1 cellular context compared by ENCODE assay signal in the genomic region with DNA sequence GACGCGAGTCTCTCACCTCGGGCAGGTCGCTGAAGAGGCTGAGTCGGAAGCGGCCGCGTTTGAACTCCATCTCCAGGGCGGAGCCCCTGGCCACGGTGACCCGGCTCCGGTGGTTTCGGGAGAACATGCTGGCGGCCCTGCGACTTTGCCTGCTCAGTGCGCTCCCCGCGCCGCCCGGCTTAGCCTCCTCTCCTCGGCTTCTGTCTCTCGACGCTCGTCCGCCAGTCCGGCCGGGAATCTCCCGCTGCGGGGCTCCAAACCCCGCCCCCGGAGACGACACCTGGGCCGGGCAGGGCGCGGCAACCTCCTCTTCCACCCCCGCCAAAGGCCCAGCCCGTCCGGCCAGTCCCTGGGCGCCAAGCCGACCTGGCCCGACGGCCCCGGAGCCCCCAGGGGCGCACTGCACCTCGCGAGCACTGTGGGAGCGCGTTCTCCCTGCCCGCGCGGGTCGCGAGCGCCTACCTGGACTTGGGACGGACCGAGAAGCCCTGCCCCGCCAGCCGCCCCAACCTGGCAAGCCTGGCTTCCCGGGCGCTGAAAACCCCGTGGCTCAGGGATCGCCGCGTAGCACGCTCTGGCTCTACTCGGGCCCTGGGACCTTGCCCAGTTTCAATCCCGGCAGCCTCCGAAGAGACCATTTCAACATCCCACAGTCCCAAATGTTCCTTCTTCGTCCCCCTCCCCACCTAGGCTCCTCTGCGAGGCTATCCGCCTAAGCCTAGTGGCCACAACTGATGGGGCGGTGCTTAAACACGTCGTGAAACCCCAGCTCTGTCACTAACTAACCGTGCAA.
A peak's percentile ranks its signal among the peaks of the same experiment; 100 is the strongest.
TF ChIP-seq lines count a peak whose summit lies in the region.

A gene with protein sequence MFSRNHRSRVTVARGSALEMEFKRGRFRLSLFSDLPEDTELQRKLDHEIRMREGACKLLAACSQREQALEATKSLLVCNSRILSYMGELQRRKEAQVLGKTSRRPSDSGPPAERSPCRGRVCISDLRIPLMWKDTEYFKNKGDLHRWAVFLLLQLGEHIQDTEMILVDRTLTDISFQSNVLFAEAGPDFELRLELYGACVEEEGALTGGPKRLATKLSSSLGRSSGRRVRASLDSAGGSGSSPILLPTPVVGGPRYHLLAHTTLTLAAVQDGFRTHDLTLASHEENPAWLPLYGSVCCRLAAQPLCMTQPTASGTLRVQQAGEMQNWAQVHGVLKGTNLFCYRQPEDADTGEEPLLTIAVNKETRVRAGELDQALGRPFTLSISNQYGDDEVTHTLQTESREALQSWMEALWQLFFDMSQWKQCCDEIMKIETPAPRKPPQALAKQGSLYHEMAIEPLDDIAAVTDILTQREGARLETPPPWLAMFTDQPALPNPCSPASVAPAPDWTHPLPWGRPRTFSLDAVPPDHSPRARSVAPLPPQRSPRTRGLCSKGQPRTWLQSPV (minus strand): TSS at position 248 of the 793 bp plus-strand sequence. CDS start 121 bp downstream, at position 127.

TF ChIP-seq in HepG2, 621 proteins besides CTCF, POLR2A, EP300 and RAD21 (continued from another document and continues in another):
- peak; percentile 46; the same call in 1 of the 2 replicates for TF ChIP-seq ZNF329 (CRISPR knock-in tag; IDR thresholded peaks at IDR 0.05; ENCODE audit: low read depth)
- TF ChIP-seq ZNF468 (CRISPR knock-in tag; IDR thresholded peaks at IDR 0.05): no peak
- TF ChIP-seq ZNF569 (CRISPR knock-in tag; IDR thresholded peaks at IDR 0.05; ENCODE audit: borderline replicate concordance): no peak; the same call in 1 of the 2 replicates
- TF ChIP-seq KMT2B (CRISPR knock-in tag; IDR thresholded peaks at IDR 0.05): peak; percentile 38; the same call in 1 of the 2 replicates
- TF ChIP-seq, protein P1, sequence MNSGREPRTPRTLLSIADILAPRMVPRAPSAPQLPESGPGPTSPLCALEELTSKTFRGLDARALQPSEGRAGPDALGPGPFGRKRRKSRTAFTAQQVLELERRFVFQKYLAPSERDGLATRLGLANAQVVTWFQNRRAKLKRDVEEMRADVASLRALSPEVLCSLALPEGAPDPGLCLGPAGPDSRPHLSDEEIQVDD (CRISPR knock-in tag; IDR thresholded peaks at IDR 0.05; ENCODE audit: borderline replicate concordance): no peak
- no peak for TF ChIP-seq CBX1 (IDR thresholded peaks at IDR 0.05; ENCODE audit: low read depth)
- no peak for TF ChIP-seq GABPA (IDR thresholded peaks at IDR 0.05; ENCODE audit: low read depth, low read length)
- TF ChIP-seq GABPA (CRISPR knock-in tag; IDR thresholded peaks at IDR 0.05; ENCODE audit: low read depth): peak; percentile 41; the same call in 1 of the 2 replicates
- TF ChIP-seq SP4 (CRISPR knock-in tag; IDR thresholded peaks at IDR 0.05): peak; percentile 26; the same call in 1 of the 2 replicates
- TF ChIP-seq, protein P2, sequence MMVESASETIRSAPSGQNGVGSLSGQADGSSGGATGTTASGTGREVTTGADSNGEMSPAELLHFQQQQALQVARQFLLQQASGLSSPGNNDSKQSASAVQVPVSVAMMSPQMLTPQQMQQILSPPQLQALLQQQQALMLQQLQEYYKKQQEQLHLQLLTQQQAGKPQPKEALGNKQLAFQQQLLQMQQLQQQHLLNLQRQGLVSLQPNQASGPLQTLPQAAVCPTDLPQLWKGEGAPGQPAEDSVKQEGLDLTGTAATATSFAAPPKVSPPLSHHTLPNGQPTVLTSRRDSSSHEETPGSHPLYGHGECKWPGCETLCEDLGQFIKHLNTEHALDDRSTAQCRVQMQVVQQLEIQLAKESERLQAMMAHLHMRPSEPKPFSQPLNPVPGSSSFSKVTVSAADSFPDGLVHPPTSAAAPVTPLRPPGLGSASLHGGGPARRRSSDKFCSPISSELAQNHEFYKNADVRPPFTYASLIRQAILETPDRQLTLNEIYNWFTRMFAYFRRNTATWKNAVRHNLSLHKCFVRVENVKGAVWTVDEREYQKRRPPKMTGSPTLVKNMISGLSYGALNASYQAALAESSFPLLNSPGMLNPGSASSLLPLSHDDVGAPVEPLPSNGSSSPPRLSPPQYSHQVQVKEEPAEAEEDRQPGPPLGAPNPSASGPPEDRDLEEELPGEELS (CRISPR knock-in tag; IDR thresholded peaks at IDR 0.05): no peak; the same call in none of the 2 replicates
- TF ChIP-seq, protein P3, sequence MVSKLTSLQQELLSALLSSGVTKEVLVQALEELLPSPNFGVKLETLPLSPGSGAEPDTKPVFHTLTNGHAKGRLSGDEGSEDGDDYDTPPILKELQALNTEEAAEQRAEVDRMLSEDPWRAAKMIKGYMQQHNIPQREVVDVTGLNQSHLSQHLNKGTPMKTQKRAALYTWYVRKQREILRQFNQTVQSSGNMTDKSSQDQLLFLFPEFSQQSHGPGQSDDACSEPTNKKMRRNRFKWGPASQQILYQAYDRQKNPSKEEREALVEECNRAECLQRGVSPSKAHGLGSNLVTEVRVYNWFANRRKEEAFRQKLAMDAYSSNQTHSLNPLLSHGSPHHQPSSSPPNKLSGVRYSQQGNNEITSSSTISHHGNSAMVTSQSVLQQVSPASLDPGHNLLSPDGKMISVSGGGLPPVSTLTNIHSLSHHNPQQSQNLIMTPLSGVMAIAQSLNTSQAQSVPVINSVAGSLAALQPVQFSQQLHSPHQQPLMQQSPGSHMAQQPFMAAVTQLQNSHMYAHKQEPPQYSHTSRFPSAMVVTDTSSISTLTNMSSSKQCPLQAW (CRISPR knock-in tag; IDR thresholded peaks at IDR 0.05): peak; percentile 97
- peak; percentile 47; the same call in 1 of the 2 replicates for TF ChIP-seq ZNF205 (CRISPR knock-in tag; IDR thresholded peaks at IDR 0.05)
- no peak; the same call in 1 of the 2 replicates for TF ChIP-seq KDM3A (CRISPR knock-in tag; IDR thresholded peaks at IDR 0.05; ENCODE audit: low read depth)
- peak; percentile 65; the same call in 1 of the 2 replicates for TF ChIP-seq ZFP90 (CRISPR knock-in tag; IDR thresholded peaks at IDR 0.05; ENCODE audit: borderline replicate concordance)
- TF ChIP-seq, protein P4, sequence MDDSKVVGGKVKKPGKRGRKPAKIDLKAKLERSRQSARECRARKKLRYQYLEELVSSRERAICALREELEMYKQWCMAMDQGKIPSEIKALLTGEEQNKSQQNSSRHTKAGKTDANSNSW (CRISPR knock-in tag; IDR thresholded peaks at IDR 0.05; ENCODE audit: borderline replicate concordance): peak; percentile 32; the same call in 1 of the 2 replicates
- peak; percentile 86 for TF ChIP-seq PHF5A (CRISPR knock-in tag; IDR thresholded peaks at IDR 0.05; ENCODE audit: low read depth, unreplicated experiment)
- no peak for TF ChIP-seq SRSF4 (IDR thresholded peaks at IDR 0.05; ENCODE audit: low read depth, low read length, poor library complexity, severe bottlenecking)
- TF ChIP-seq BCL6 (CRISPR knock-in tag; IDR thresholded peaks at IDR 0.05): peak; percentile 60; the same call in 1 of the 2 replicates
- TF ChIP-seq NFRKB (IDR thresholded peaks at IDR 0.05): no peak
- no peak for TF ChIP-seq RAD51 (IDR thresholded peaks at IDR 0.05; ENCODE audit: borderline replicate concordance)
- TF ChIP-seq U2AF1 (optimal IDR thresholded peaks at IDR 0.05; ENCODE audit: low read depth, low read length): no peak
- peak; percentile 82 for TF ChIP-seq PHF8 (CRISPR knock-in tag; IDR thresholded peaks at IDR 0.05)
- TF ChIP-seq, protein P5, sequence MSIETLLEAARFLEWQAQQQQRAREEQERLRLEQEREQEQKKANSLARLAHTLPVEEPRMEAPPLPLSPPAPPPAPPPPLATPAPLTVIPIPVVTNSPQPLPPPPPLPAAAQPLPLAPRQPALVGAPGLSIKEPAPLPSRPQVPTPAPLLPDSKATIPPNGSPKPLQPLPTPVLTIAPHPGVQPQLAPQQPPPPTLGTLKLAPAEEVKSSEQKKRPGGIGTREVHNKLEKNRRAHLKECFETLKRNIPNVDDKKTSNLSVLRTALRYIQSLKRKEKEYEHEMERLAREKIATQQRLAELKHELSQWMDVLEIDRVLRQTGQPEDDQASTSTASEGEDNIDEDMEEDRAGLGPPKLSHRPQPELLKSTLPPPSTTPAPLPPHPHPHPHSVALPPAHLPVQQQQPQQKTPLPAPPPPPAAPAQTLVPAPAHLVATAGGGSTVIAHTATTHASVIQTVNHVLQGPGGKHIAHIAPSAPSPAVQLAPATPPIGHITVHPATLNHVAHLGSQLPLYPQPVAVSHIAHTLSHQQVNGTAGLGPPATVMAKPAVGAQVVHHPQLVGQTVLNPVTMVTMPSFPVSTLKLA (IDR thresholded peaks at IDR 0.05): peak; percentile 13; the same call in 1 of the 2 replicates
- 0 out of 2 replicates have a peak, but pooled peaks have one; percentile 54 for TF ChIP-seq ZNF350 (CRISPR knock-in tag; IDR thresholded peaks at IDR 0.05; ENCODE audit: borderline replicate concordance, low read depth)
- no peak for TF ChIP-seq MAFF (IDR thresholded peaks at IDR 0.05; ENCODE audit: low read depth, low read length)
- no peak for TF ChIP-seq BHLHE40 (IDR thresholded peaks at IDR 0.05; ENCODE audit: low read length)
- 0 out of 2 replicates have a peak, but pooled peaks have one; percentile 7 for TF ChIP-seq ZNF24 (IDR thresholded peaks at IDR 0.05)
- TF ChIP-seq SIX4 (CRISPR knock-in tag; IDR thresholded peaks at IDR 0.05): peak; percentile 53; the same call in 1 of the 2 replicates
- peak; percentile 87 for TF ChIP-seq XRCC5 (optimal IDR thresholded peaks at IDR 0.05; ENCODE audit: low read length)
- TF ChIP-seq HHEX (CRISPR knock-in tag; IDR thresholded peaks at IDR 0.05): no peak
- no peak for TF ChIP-seq ZKSCAN1 (IDR thresholded peaks at IDR 0.05; ENCODE audit: low read length)
- no peak; the same call in 1 of the 2 replicates for TF ChIP-seq ZZZ3 (CRISPR knock-in tag; IDR thresholded peaks at IDR 0.05; ENCODE audit: borderline replicate concordance)
- TF ChIP-seq ZNF317 (CRISPR knock-in tag; IDR thresholded peaks at IDR 0.05): no peak; the same call in 1 of the 2 replicates
- TF ChIP-seq HNRNPL (IDR thresholded peaks at IDR 0.05; ENCODE audit: low read depth, low read length): no peak
- TF ChIP-seq, protein P6, sequence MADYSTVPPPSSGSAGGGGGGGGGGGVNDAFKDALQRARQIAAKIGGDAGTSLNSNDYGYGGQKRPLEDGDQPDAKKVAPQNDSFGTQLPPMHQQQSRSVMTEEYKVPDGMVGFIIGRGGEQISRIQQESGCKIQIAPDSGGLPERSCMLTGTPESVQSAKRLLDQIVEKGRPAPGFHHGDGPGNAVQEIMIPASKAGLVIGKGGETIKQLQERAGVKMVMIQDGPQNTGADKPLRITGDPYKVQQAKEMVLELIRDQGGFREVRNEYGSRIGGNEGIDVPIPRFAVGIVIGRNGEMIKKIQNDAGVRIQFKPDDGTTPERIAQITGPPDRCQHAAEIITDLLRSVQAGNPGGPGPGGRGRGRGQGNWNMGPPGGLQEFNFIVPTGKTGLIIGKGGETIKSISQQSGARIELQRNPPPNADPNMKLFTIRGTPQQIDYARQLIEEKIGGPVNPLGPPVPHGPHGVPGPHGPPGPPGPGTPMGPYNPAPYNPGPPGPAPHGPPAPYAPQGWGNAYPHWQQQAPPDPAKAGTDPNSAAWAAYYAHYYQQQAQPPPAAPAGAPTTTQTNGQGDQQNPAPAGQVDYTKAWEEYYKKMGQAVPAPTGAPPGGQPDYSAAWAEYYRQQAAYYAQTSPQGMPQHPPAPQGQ (CRISPR knock-in tag; IDR thresholded peaks at IDR 0.05; ENCODE audit: borderline replicate concordance): no peak
- TF ChIP-seq ZNF12 (CRISPR knock-in tag; IDR thresholded peaks at IDR 0.05): 0 out of 2 replicates have a peak, but pooled peaks have one; percentile 61
- peak; percentile 93; the same call in 1 of the 2 replicates for TF ChIP-seq ZNF136 (CRISPR knock-in tag; IDR thresholded peaks at IDR 0.05; ENCODE audit: low read depth)
- no peak for TF ChIP-seq YY1 (IDR thresholded peaks at IDR 0.05; ENCODE audit: insufficient read depth, insufficient replicate concordance, low read depth, low read length)
- no peak for TF ChIP-seq FOXK2 (IDR thresholded peaks at IDR 0.05)
- peak; percentile 65 for TF ChIP-seq ZNF501 (CRISPR knock-in tag; IDR thresholded peaks at IDR 0.05)
- TF ChIP-seq TP53 (CRISPR knock-in tag; conservative IDR thresholded peaks at IDR 0.05): no peak; the same call in 1 of the 2 replicates
- TF ChIP-seq PRMT3 (CRISPR knock-in tag; IDR thresholded peaks at IDR 0.05; ENCODE audit: borderline replicate concordance, low read depth): no peak
- TF ChIP-seq, protein P7, sequence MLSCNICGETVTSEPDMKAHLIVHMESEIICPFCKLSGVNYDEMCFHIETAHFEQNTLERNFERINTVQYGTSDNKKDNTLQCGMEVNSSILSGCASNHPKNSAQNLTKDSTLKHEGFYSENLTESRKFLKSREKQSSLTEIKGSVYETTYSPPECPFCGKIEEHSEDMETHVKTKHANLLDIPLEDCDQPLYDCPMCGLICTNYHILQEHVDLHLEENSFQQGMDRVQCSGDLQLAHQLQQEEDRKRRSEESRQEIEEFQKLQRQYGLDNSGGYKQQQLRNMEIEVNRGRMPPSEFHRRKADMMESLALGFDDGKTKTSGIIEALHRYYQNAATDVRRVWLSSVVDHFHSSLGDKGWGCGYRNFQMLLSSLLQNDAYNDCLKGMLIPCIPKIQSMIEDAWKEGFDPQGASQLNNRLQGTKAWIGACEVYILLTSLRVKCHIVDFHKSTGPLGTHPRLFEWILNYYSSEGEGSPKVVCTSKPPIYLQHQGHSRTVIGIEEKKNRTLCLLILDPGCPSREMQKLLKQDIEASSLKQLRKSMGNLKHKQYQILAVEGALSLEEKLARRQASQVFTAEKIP (CRISPR knock-in tag; IDR thresholded peaks at IDR 0.05; ENCODE audit: borderline replicate concordance): no peak
- TF ChIP-seq, protein P8, sequence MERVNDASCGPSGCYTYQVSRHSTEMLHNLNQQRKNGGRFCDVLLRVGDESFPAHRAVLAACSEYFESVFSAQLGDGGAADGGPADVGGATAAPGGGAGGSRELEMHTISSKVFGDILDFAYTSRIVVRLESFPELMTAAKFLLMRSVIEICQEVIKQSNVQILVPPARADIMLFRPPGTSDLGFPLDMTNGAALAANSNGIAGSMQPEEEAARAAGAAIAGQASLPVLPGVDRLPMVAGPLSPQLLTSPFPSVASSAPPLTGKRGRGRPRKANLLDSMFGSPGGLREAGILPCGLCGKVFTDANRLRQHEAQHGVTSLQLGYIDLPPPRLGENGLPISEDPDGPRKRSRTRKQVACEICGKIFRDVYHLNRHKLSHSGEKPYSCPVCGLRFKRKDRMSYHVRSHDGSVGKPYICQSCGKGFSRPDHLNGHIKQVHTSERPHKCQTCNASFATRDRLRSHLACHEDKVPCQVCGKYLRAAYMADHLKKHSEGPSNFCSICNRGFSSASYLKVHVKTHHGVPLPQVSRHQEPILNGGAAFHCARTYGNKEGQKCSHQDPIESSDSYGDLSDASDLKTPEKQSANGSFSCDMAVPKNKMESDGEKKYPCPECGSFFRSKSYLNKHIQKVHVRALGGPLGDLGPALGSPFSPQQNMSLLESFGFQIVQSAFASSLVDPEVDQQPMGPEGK (CRISPR knock-in tag; IDR thresholded peaks at IDR 0.05): peak; percentile 80
- TF ChIP-seq NR2F6 (IDR thresholded peaks at IDR 0.05): no peak
- peak; percentile 50; the same call in 1 of the 2 replicates for TF ChIP-seq NR2F6 (CRISPR knock-in tag; IDR thresholded peaks at IDR 0.05)
- TF ChIP-seq ELF1 (CRISPR knock-in tag; IDR thresholded peaks at IDR 0.05): peak; percentile 42
- no peak; the same call in 1 of the 2 replicates for TF ChIP-seq MTA1 (CRISPR knock-in tag; IDR thresholded peaks at IDR 0.05; ENCODE audit: borderline replicate concordance)
